ENCODE assay signal across 1 cellular context in genomic region chr20:23269954-23270353, GRCh38.
TF ChIP-seq lines count a peak whose summit lies in the region.

No MANE protein-coding gene starts in this region.

TF ChIP-seq in HepG2, 621 proteins besides CTCF, POLR2A, EP300 and RAD21 (continued from another document):
- TF ChIP-seq ZHX2 (IDR thresholded peaks at IDR 0.05; ENCODE audit: low read depth) (no peak), ZHX2 (CRISPR knock-in tag; IDR thresholded peaks at IDR 0.05; ENCODE audit: borderline replicate concordance) (no peak), ETV6 (CRISPR knock-in tag; conservative IDR thresholded peaks at IDR 0.05) (no peak), ZFP36 (IDR thresholded peaks at IDR 0.05; ENCODE audit: borderline replicate concordance, low read depth, low read length, partially characterized antibody) (no peak), TAF1 (CRISPR knock-in tag; IDR thresholded peaks at IDR 0.05) (no peak), ZNF841 (CRISPR knock-in tag; IDR thresholded peaks at IDR 0.05; ENCODE audit: borderline replicate concordance) (no peak), MXI1 (IDR thresholded peaks at IDR 0.05; ENCODE audit: borderline replicate concordance, low read depth, low read length) (no peak), PITX1 (CRISPR knock-in tag; IDR thresholded peaks at IDR 0.05) (0 out of 2 replicates have a peak, but pooled peaks have one; percentile 6), GMEB1 (CRISPR knock-in tag; IDR thresholded peaks at IDR 0.05; ENCODE audit: borderline replicate concordance) (no peak), ZFY (CRISPR knock-in tag; IDR thresholded peaks at IDR 0.05) (0 out of 2 replicates have a peak, but pooled peaks have one; percentile 13), RARG (CRISPR knock-in tag; IDR thresholded peaks at IDR 0.05; ENCODE audit: low read depth) (no peak), EZH2 (conservative IDR thresholded peaks at IDR 0.05; ENCODE audit: low read depth, low read length) (no peak), NAIF1 (CRISPR knock-in tag; IDR thresholded peaks at IDR 0.05; ENCODE audit: borderline replicate concordance) (no peak), ISX (CRISPR knock-in tag; conservative IDR thresholded peaks at IDR 0.05) (no peak), GATA4 (IDR thresholded peaks at IDR 0.05; ENCODE audit: borderline replicate concordance, low read depth) (no peak), JUND (CRISPR knock-in tag; IDR thresholded peaks at IDR 0.05) (0 out of 2 replicates have a peak, but pooled peaks have one; percentile 43), ZBTB7A (CRISPR knock-in tag; IDR thresholded peaks at IDR 0.05) (0 out of 2 replicates have a peak, but pooled peaks have one; percentile 29), REST (IDR thresholded peaks at IDR 0.05; ENCODE audit: borderline replicate concordance in 1 of 2, low read depth in 1 of 2, low read length in 2 of 2) (no peak), AGO1 (IDR thresholded peaks at IDR 0.05; ENCODE audit: low read depth, low read length, poor library complexity, severe bottlenecking) (no peak)
TF ChIP-seq in HepG2: peak in this region for 4.
